ENCODE assay signal across 8 cellular contexts in genomic region chr15:90873488-90873997, GRCh38. TPM values are rescaled to one million over a fixed set of nuclear protein-coding genes. Genes with fewer than 3 reads are reported as not detected.
DNase-seq lines count a peak whose midpoint lies in the region; TF ChIP-seq lines count a peak whose summit lies in the region.

No MANE protein-coding gene starts in this region.

- peak overlapping the region; percentile 91 for H3K27ac ChIP-seq in brain microvascular endothelial cell
- H3K27ac ChIP-seq in mesenchymal stem cell (ENCODE audit: low read length, poor library complexity, severe bottlenecking), result peak overlapping the region; percentile 9

- H4K91ac ChIP-seq in mesenchymal stem cell (ENCODE audit: low read length), result no peak overlapping the region

- H3K23ac ChIP-seq in mesenchymal stem cell (ENCODE audit: low read length in 2 of 2), result no peak overlapping the region

- H2BK15ac ChIP-seq in mesenchymal stem cell (ENCODE audit: low read depth, poor library complexity, severe bottlenecking), result no peak overlapping the region

- H3K36me3 Mint-ChIP-seq in activated naive CD4-positive, alpha-beta T cell treated with anti-CD3 and anti-CD28 coated beads, Interleukin-2, amount 50 U/mL, for 24 hours, result peaks cover 1% of the 10 kb centered on the region
- peaks cover 3% of the 10 kb centered on the region for H3K36me3 Mint-ChIP-seq in type B pancreatic cell

- no peak for TF ChIP-seq CTCF in brain microvascular endothelial cell (IDR thresholded peaks at IDR 0.05; ENCODE audit: low read depth, low read length, missing control alignments)
- no peak for TF ChIP-seq CTCF in type B pancreatic cell (conservative IDR thresholded peaks at IDR 0.05)
- no peak for TF ChIP-seq CTCF in GM10266 (IDR thresholded peaks at IDR 0.05; ENCODE audit: control insufficient read depth, insufficient read depth, low read depth, missing control alignments)

- no peak overlapping the region for H2AK5ac ChIP-seq in mesenchymal stem cell (ENCODE audit: low read length, severe bottlenecking)

- WGBS in mesenchymal stem cell, result 89% methylated on average over 6 of the region's 6 CpGs

- no peak overlapping the region for H3K14ac ChIP-seq in mesenchymal stem cell (ENCODE audit: low read length in 2 of 2)

- no peak overlapping the region for H3K4ac ChIP-seq in mesenchymal stem cell (ENCODE audit: low read depth in 1 of 2, low read length in 2 of 2)

- H3K4me2 ChIP-seq in mesenchymal stem cell (ENCODE audit: low read length, poor library complexity, severe bottlenecking), result peak overlapping the region; percentile 89

- peak overlapping the region; percentile 93 for H3K9ac ChIP-seq in mesenchymal stem cell (ENCODE audit: low read length)

- peak overlapping the region; percentile 72 for H3K4me3 ChIP-seq in brain microvascular endothelial cell (ENCODE audit: low read depth, low read length)
- peak overlapping the region in 1 of 2 experiments; percentile 94 for H3K4me3 ChIP-seq in mesenchymal stem cell (ENCODE audit: insufficient read depth in 1 of 2, low read depth in 1 of 2, low read length in 2 of 2)

- peaks cover 44% of the 10 kb centered on the region for H3K4me1 Mint-ChIP-seq in activated naive CD4-positive, alpha-beta T cell treated with anti-CD3 and anti-CD28 coated beads, Interleukin-2, amount 50 U/mL, for 24 hours
- H3K4me1 Mint-ChIP-seq in type B pancreatic cell (ENCODE audit: unreplicated experiment), result peaks cover 30% of the 10 kb centered on the region

- no peak overlapping the region for H4K8ac ChIP-seq in mesenchymal stem cell (ENCODE audit: low read length)

- peak overlapping the region; percentile 1 to 58 for H3K18ac ChIP-seq in mesenchymal stem cell (ENCODE audit: low read depth in 1 of 2, low read length in 2 of 2)

- H3K27me3 ChIP-seq in brain microvascular endothelial cell (replicated peaks) (no peaks in the 10 kb centered on the region), mesenchymal stem cell (ENCODE audit: control insufficient read depth in 1 of 2, insufficient read depth in 1 of 2, low read length in 2 of 2) (no peaks in the 10 kb centered on the region)

- H3K27ac Mint-ChIP-seq in activated naive CD4-positive, alpha-beta T cell treated with anti-CD3 and anti-CD28 coated beads, Interleukin-2, amount 50 U/mL, for 24 hours, result no peak overlapping the region
- peak overlapping the region; percentile 66 for H3K27ac Mint-ChIP-seq in type B pancreatic cell

- H3K27me3 Mint-ChIP-seq in activated naive CD4-positive, alpha-beta T cell treated with anti-CD3 and anti-CD28 coated beads, Interleukin-2, amount 50 U/mL, for 24 hours, result no peaks in the 10 kb centered on the region
- H3K27me3 Mint-ChIP-seq in type B pancreatic cell, result no peaks in the 10 kb centered on the region

- H2BK5ac ChIP-seq in mesenchymal stem cell (ENCODE audit: low read depth, low read length, poor library complexity, severe bottlenecking), result no peak overlapping the region

- peak overlapping the region; percentile 88 for H3K4me3 Mint-ChIP-seq in activated naive CD4-positive, alpha-beta T cell treated with anti-CD3 and anti-CD28 coated beads, Interleukin-2, amount 50 U/mL, for 24 hours
- H3K4me3 Mint-ChIP-seq in type B pancreatic cell, result peak overlapping the region; percentile 87

- DNase-seq in activated naive CD4-positive, alpha-beta T cell (lab: John Stamatoyannopoulos, UW), result no peak
- no peak for DNase-seq in brain microvascular endothelial cell
- DNase-seq in mesenchymal stem cell, result peak; percentile 18
- no peak for DNase-seq in type B pancreatic cell (ENCODE audit: extremely low spot score, unreplicated experiment)
- no peak for DNase-seq in GM10266 (ENCODE audit: extremely low spot score)
- DNase-seq in stimulated activated naive CD4-positive, alpha-beta T cell (lab: John Stamatoyannopoulos, UW), result no peak
- DNase-seq in LoVo (ENCODE audit: low spot score), result no peak

- H3K9me3 Mint-ChIP-seq in activated naive CD4-positive, alpha-beta T cell treated with anti-CD3 and anti-CD28 coated beads, Interleukin-2, amount 50 U/mL, for 24 hours, result no peaks in the 10 kb centered on the region
- H3K9me3 Mint-ChIP-seq in type B pancreatic cell, result no peaks in the 10 kb centered on the region

- H3K36me3 ChIP-seq in brain microvascular endothelial cell (replicated peaks), result peaks cover 28% of the 10 kb centered on the region
- peaks cover 30 to 35% of the 10 kb centered on the region in 2 experiments for H3K36me3 ChIP-seq in mesenchymal stem cell (ENCODE audit: control insufficient read depth in 1 of 2, insufficient read depth in 2 of 2, low read depth in 1 of 2, low read length in 2 of 2)

- H2AFZ ChIP-seq in mesenchymal stem cell (ENCODE audit: low read depth, low read length), result no peak overlapping the region

- H3K79me1 ChIP-seq in mesenchymal stem cell (replicated peaks; ENCODE audit: low read length, poor library complexity, severe bottlenecking), result peaks cover 18% of the 10 kb centered on the region

- peaks cover 36% of the 10 kb centered on the region for H3K4me1 ChIP-seq in mesenchymal stem cell (ENCODE audit: control insufficient read depth, insufficient read depth, low read depth, low read length)

- no peak overlapping the region for H2BK12ac ChIP-seq in mesenchymal stem cell (ENCODE audit: low read length in 2 of 2)

- in situ Hi-C loops in brain microvascular endothelial cell (cut with HindIII; ENCODE audit: low pct_ligation_motif_present, low sequenced_read_pairs), result no loop called here

- no peak overlapping the region for H2BK120ac ChIP-seq in mesenchymal stem cell (ENCODE audit: low read depth, low read length)

- no peaks in the 10 kb centered on the region for H3K9me3 ChIP-seq in mesenchymal stem cell (ENCODE audit: control insufficient read depth, low read length)

RNA-seq across cellular contexts. Expression of gene FURIN, which starts 5.2 kb away (rescaled TPM):
- polyA plus RNA-seq in mesenchymal stem cell (2013, experiment 1 of 2), result 58.9 TPM
- polyA plus RNA-seq in mesenchymal stem cell (2013, experiment 2 of 2), result 58.5 TPM
- total RNA-seq in type B pancreatic cell (ENCODE audit: low replicate concordance), result 37.7 and 62.1 TPM in 2 replicates

RNA-seq across cellular contexts. Expression of gene FES, which starts 10.8 kb away (rescaled TPM):
- 5.5 TPM for polyA plus RNA-seq in mesenchymal stem cell (2013, experiment 1 of 2)
- 5.3 TPM for polyA plus RNA-seq in mesenchymal stem cell (2013, experiment 2 of 2)
- 3.1 TPM in 2 replicates for total RNA-seq in type B pancreatic cell (ENCODE audit: low replicate concordance)

RNA-seq across cellular contexts. Expression of gene MAN2A2, which starts 29.6 kb away (rescaled TPM):
- 23.9 TPM for polyA plus RNA-seq in mesenchymal stem cell (2013, experiment 1 of 2)
- polyA plus RNA-seq in mesenchymal stem cell (2013, experiment 2 of 2), result 23.2 TPM
- 43.0 and 60.2 TPM in 2 replicates for total RNA-seq in type B pancreatic cell (ENCODE audit: low replicate concordance)

RNA-seq across cellular contexts. Expression of gene HDDC3, which starts 58.8 kb away (rescaled TPM):
- polyA plus RNA-seq in mesenchymal stem cell (2013, experiment 1 of 2), result 7.3 TPM
- 7.2 TPM for polyA plus RNA-seq in mesenchymal stem cell (2013, experiment 2 of 2)
- total RNA-seq in type B pancreatic cell (ENCODE audit: low replicate concordance), result 16.8 and 18.9 TPM in 2 replicates
